In the genomic region with DNA sequence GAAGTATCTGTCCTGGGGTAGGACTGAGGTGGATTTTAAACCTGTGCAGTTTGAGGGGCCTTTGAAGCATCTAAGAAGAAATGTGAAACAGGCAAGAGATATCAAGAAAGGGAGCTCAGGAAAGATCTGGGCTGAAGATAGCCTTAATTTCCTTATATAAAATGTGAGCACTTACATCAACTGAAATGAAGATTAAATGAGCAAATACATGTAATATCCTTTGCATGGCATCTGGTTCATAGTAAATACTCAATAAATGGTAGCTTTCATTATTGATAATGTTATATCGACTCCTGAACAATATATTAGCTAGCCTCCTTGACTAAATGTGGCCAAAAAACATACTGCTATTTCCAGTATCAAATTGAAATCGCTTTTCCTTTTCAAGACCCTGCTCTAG, we compare ENCODE assay signal across 24 cellular contexts.
"Had no signal": no experiment of that assay in that cellular context is flagged by ENCODE, and none has a peak within 500 bp of the region (broad histone marks: within the 10 kb centered on the region; RNA-seq: fewer than 3 reads in every experiment).

No MANE protein-coding gene starts in this region.

- H3K27ac Mint-ChIP-seq: activated CD4-positive, alpha-beta T cell treated with anti-CD3 and anti-CD28 coated beads, Interleukin-2, amount 10 ng/mL, durations not matched to agents 7 days and 5 days; activated CD8-positive, alpha-beta T cell treated with anti-CD3 and anti-CD28 coated beads, Interleukin-2, amount 10 ng/mL, durations not matched to agents 7 days and 5 days; activated naive CD8-positive, alpha-beta T cell treated with anti-CD3 and anti-CD28 coated beads, Interleukin-2, amount 50 U/mL, for 24 hours; activated T-helper 1 cell treated with anti-CD3 and anti-CD28 coated beads, Interleukin-12 subunit alpha, Interleukin-12 subunit beta, Interleukin-2, Interleukin-4 antibody, amounts not matched to agents 30 ng/mL and 10 ng/mL and 1 ng/mL, durations not matched to agents 14 hours and 24 hours and 36 hours; dendritic cell treated with granulocyte-macrophage colony-stimulating factor and Interleukin-4, amounts not matched to agents 40 ng/mL and 50 ng/mL, for 4 days; memory B cell; stimulated activated effector memory CD8-positive, alpha-beta T cell treated with anti-CD3 and anti-CD28 coated beads, Interleukin-12 subunit alpha, Interleukin-12 subunit beta, amount 100 ng/mL, for 72 hours; T-cell; T-helper 2 cell treated with Interferon-gamma antibody and Interleukin-4, amounts not matched to agents 5 μg/mL and 100 μg/mL, for 36 hours had no signal

- H3K27me3 ChIP-seq: right lobe of liver had no signal

- DNase-seq: activated CD4-positive, alpha-beta T cell treated with anti-CD3 and anti-CD28 coated beads, Interleukin-2, amount 10 ng/mL, durations not matched to agents 7 days and 5 days; activated CD4-positive, CD25-positive, alpha-beta regulatory T cell treated with anti-CD3 and anti-CD28 coated beads, Interleukin-2, amount 50 U/mL, for 72 hours; activated CD8-positive, alpha-beta T cell treated with anti-CD3 and anti-CD28 coated beads, Interleukin-2, amount 10 ng/mL, durations not matched to agents 7 days and 5 days; activated gamma-delta T cell; activated naive CD4-positive, alpha-beta T cell treated with anti-CD3 and anti-CD28 coated beads, Interleukin-2, amount 50 U/mL, for 16 hours; activated naive CD8-positive, alpha-beta T cell treated with anti-CD3 and anti-CD28 coated beads, Interleukin-2, amount 50 U/mL, for 24 hours; caudate nucleus; effector CD4-positive, alpha-beta T cell; foreskin fibroblast; hippocampal formation; naive B cell; right lobe of liver; stimulated activated CD4-positive, alpha-beta T cell treated with anti-CD3 and anti-CD28 coated beads, Interleukin-1b, Interleukin-23, amount 100 ng/mL, for 48 hours; T-cell had no signal

- H3K9me3 ChIP-seq: neutrophil, right lobe of liver had no signal

- H3K9ac ChIP-seq: parathyroid adenoma had no signal

- H3K4me3 ChIP-seq: right lobe of liver, skin epidermis had no signal

- H3K4me1 ChIP-seq: parathyroid adenoma had no signal

- H3K36me3 ChIP-seq: neutrophil, right lobe of liver had no signal

- H3K9me3 Mint-ChIP-seq: activated CD4-positive, alpha-beta T cell treated with anti-CD3 and anti-CD28 coated beads, Interleukin-2, amount 10 ng/mL, durations not matched to agents 7 days and 5 days; activated naive CD8-positive, alpha-beta T cell treated with anti-CD3 and anti-CD28 coated beads, Interleukin-2, amount 50 U/mL, for 24 hours; activated T-helper 1 cell treated with anti-CD3 and anti-CD28 coated beads, Interleukin-12 subunit alpha, Interleukin-12 subunit beta, Interleukin-2, Interleukin-4 antibody, amounts not matched to agents 30 ng/mL and 10 ng/mL and 1 ng/mL, durations not matched to agents 14 hours and 24 hours and 36 hours; dendritic cell treated with granulocyte-macrophage colony-stimulating factor and Interleukin-4, amounts not matched to agents 40 ng/mL and 50 ng/mL, for 4 days; memory B cell; naive B cell; stimulated activated effector memory CD8-positive, alpha-beta T cell treated with anti-CD3 and anti-CD28 coated beads, Interleukin-12 subunit alpha, Interleukin-12 subunit beta, amount 100 ng/mL, for 72 hours; T-cell; T-helper 2 cell treated with Interferon-gamma antibody and Interleukin-4, amounts not matched to agents 5 μg/mL and 100 μg/mL, for 36 hours; type B pancreatic cell had no signal

- H3K36me3 Mint-ChIP-seq: memory B cell; naive B cell; stimulated activated effector memory CD8-positive, alpha-beta T cell treated with anti-CD3 and anti-CD28 coated beads, Interleukin-12 subunit alpha, Interleukin-12 subunit beta, amount 100 ng/mL, for 72 hours had no signal

- H3K27ac ChIP-seq: neutrophil, parathyroid adenoma, right lobe of liver, skin epidermis, VCaP had no signal

- H3K4me3 Mint-ChIP-seq: activated CD8-positive, alpha-beta T cell treated with anti-CD3 and anti-CD28 coated beads, Interleukin-2, amount 10 ng/mL, durations not matched to agents 7 days and 5 days; activated naive CD8-positive, alpha-beta T cell treated with anti-CD3 and anti-CD28 coated beads, Interleukin-2, amount 50 U/mL, for 24 hours; dendritic cell treated with granulocyte-macrophage colony-stimulating factor and Interleukin-4, amounts not matched to agents 40 ng/mL and 50 ng/mL, for 4 days; memory B cell had no signal
